20 cellular contexts compared by ENCODE assay signal in genomic region chr6:55977959-55978358, GRCh38.
A peak's percentile ranks its signal among the peaks of the same experiment; 100 is the strongest.
DNase-seq lines count a peak whose midpoint lies in the region; ATAC-seq, FAIRE-seq and TF ChIP-seq lines count a peak whose summit lies in the region.
"Had no signal": no experiment of that assay in that cellular context is flagged by ENCODE, and none has a peak within 500 bp of the region (broad histone marks: within the 10 kb centered on the region; RNA-seq: fewer than 3 reads in every experiment).

No MANE protein-coding gene starts in this region.

- no peak overlapping the region for H4K5ac ChIP-seq in H9 (ENCODE audit: insufficient read length, low read depth, low read length)

- H3K27me3 ChIP-seq in HepG2 (ENCODE audit: control insufficient read depth in 1 of 2, insufficient read depth in 2 of 2, low read length in 2 of 2) (no peaks in the 10 kb centered on the region), right lobe of liver (no peaks in the 10 kb centered on the region), Loucy (ENCODE audit: insufficient read depth, low read length, poor library complexity, severe bottlenecking) (no peaks in the 10 kb centered on the region), H9 (ENCODE audit: insufficient read depth, low read length) (no peaks in the 10 kb centered on the region)

- no peak for FAIRE-seq in HepG2 (lab: Jason Lieb, UNC)
- FAIRE-seq: A204.1, G401.6, GM12892, H1 had no signal

- in situ Hi-C loops in HepG2 (cut with HindIII; ENCODE audit: extremely low pct_ligation_motif_present, low pct_unique_long_range_greater_than_20kb): no loop called here

- H3K23me2 ChIP-seq in H9 (ENCODE audit: insufficient read length, low read depth, low read length, poor library complexity, severe bottlenecking): no peaks in the 10 kb centered on the region

- H3K4me1 ChIP-seq in HepG2 (ENCODE audit: insufficient read depth, low read length): no peaks in the 10 kb centered on the region
- H3K4me1 ChIP-seq in right lobe of liver: no peaks in the 10 kb centered on the region
- H3K4me1 ChIP-seq in Loucy (ENCODE audit: insufficient read depth, low read length, poor library complexity, severe bottlenecking): peaks cover 5% of the 10 kb centered on the region
- no peaks in the 10 kb centered on the region for H3K4me1 ChIP-seq in H9 (ENCODE audit: insufficient read depth, low read length)
- H3K4me1 ChIP-seq: Caco-2, HAP-1 had no signal

- TF ChIP-seq CTCF in HepG2 (CRISPR knock-in tag; IDR thresholded peaks at IDR 0.05) (no peak), right lobe of liver (IDR thresholded peaks at IDR 0.05) (no peak), Loucy (conservative IDR thresholded peaks at IDR 0.05; ENCODE audit: low read length) (no peak), nephron (IDR thresholded peaks at IDR 0.05; ENCODE audit: unreplicated experiment in 3 of 3) (no peak), H9 (conservative IDR thresholded peaks at IDR 0.05) (no peak), progenitor cell of endocrine pancreas (IDR thresholded peaks at IDR 0.05; ENCODE audit: unreplicated experiment) (no peak)

- H3K79me2 ChIP-seq in HepG2 (ENCODE audit: insufficient read depth, low read length): no peaks in the 10 kb centered on the region
- H3K79me2 ChIP-seq in Loucy (ENCODE audit: insufficient read depth, low read length): no peaks in the 10 kb centered on the region
- no peaks in the 10 kb centered on the region for H3K79me2 ChIP-seq in H9 (ENCODE audit: insufficient read depth, low read length)

- no peaks in the 10 kb centered on the region for H3F3A ChIP-seq in Loucy (ENCODE audit: low read depth)

- H4K20me1 ChIP-seq in HepG2 (ENCODE audit: insufficient read depth, low read length): no peaks in the 10 kb centered on the region
- no peaks in the 10 kb centered on the region for H4K20me1 ChIP-seq in Loucy (ENCODE audit: insufficient read depth, low read length, poor library complexity, severe bottlenecking)
- H4K20me1 ChIP-seq in H9 (ENCODE audit: control insufficient read depth, insufficient read depth, insufficient read length): no peaks in the 10 kb centered on the region

- ATAC-seq in HepG2 (no peak), right lobe of liver (no peak)

- BruUV-seq in HepG2 (replicated peaks; lab: Mats Ljungman, UMichigan): no TSS peak

- H3K4me1 Mint-ChIP-seq in nephron (peaks cover 6% of the 10 kb centered on the region), H9 (peaks cover 4% of the 10 kb centered on the region in 2 experiments), progenitor cell of endocrine pancreas (ENCODE audit: low read depth) (no peaks in the 10 kb centered on the region)
- H3K4me1 Mint-ChIP-seq: CD4-positive, alpha-beta memory T cell had no signal

- POLR2A ChIA-PET in HepG2 (lab: Yijun Ruan, JAX): no interaction called here

- TF ChIP-seq POLR2A in HepG2 (IDR thresholded peaks at IDR 0.05; ENCODE audit: insufficient read depth in 1 of 2, low read depth in 2 of 2, low read length in 2 of 2) (no peak), right lobe of liver (IDR thresholded peaks at IDR 0.05) (no peak)

- H3K23ac ChIP-seq in H9 (ENCODE audit: insufficient read length, low read depth, low read length): no peak overlapping the region

- H3K36me3 ChIP-seq in HepG2 (replicated peaks in 1 of 2; ENCODE audit: control insufficient read depth in 1 of 2, insufficient read depth in 2 of 2, low read length in 2 of 2) (no peaks in the 10 kb centered on the region), right lobe of liver (no peaks in the 10 kb centered on the region), Loucy (ENCODE audit: insufficient read depth, low read length) (no peaks in the 10 kb centered on the region)
- H3K36me3 ChIP-seq: HAP-1 had no signal

- intact Hi-C loops in HepG2 (cut with micrococcal nuclease; ENCODE audit: unreplicated experiment): no loop called here
- intact Hi-C loops in right lobe of liver (cut with DNase I): no loop called here

- 0 out of 2 replicates have a peak, but pooled peaks cover 5% of the 10 kb centered on the region for H3K9me2 ChIP-seq in Loucy (replicated peaks; ENCODE audit: low read depth, low read length)

- TF ChIP-seq EP300 in HepG2 (IDR thresholded peaks at IDR 0.05; ENCODE audit: low read depth in 2 of 2, low read length in 2 of 2) (no peak), HepG2 (CRISPR knock-in tag; IDR thresholded peaks at IDR 0.05; ENCODE audit: borderline replicate concordance) (no peak)

- no peak overlapping the region for H2BK12ac ChIP-seq in H9 (ENCODE audit: insufficient read length, low read depth, low read length)

- 4% methylated on average over 1 of the region's 1 CpG for WGBS in HepG2 (ENCODE audit: low lambda C conversion rate)
- WGBS in right lobe of liver (ENCODE audit: insufficient coverage, low coverage, low lambda C conversion rate, missing lambda C conversion rate): 67% methylated on average over 1 of the region's 1 CpG
- WGBS in H9 (ENCODE audit: extremely low coverage, insufficient read length, low lambda C conversion rate): no CpG with 5 or more reads among the region's 1 CpG

- H3K9ac ChIP-seq in HepG2 (ENCODE audit: insufficient read depth, low read depth, low read length): no peak overlapping the region
- no peak overlapping the region for H3K9ac ChIP-seq in Loucy (ENCODE audit: low read depth, low read length, poor library complexity, severe bottlenecking)
- H3K9ac ChIP-seq in H9 (ENCODE audit: extremely low read depth, insufficient read length, low read length): no peak overlapping the region
- H3K9ac ChIP-seq: GM23248 had no signal

- H2AK5ac ChIP-seq in H9 (ENCODE audit: insufficient read length, low read length): no peak overlapping the region

- H3K4me2 ChIP-seq in HepG2 (ENCODE audit: low read depth, low read length) (no peak overlapping the region), Loucy (ENCODE audit: low read depth, low read length, poor library complexity, severe bottlenecking) (no peak overlapping the region), H9 (ENCODE audit: insufficient read depth, insufficient read length, low read length) (no peak overlapping the region)

- H3K9me3 Mint-ChIP-seq in nephron: no peaks in the 10 kb centered on the region
- no peaks in the 10 kb centered on the region for H3K9me3 Mint-ChIP-seq in H9
- no peaks in the 10 kb centered on the region for H3K9me3 Mint-ChIP-seq in progenitor cell of endocrine pancreas (ENCODE audit: low read depth)
- H3K9me3 Mint-ChIP-seq: HFFc6 had no signal

- no peaks in the 10 kb centered on the region for H3K36me3 Mint-ChIP-seq in nephron (ENCODE audit: low read depth)
- H3K36me3 Mint-ChIP-seq in H9 (ENCODE audit: insufficient read depth in 1 of 3, low read depth in 3 of 3): no peaks in the 10 kb centered on the region
- H3K36me3 Mint-ChIP-seq in progenitor cell of endocrine pancreas (ENCODE audit: insufficient read depth): no peaks in the 10 kb centered on the region
- H3K36me3 Mint-ChIP-seq: CD4-positive, alpha-beta memory T cell had no signal

- H3K27ac ChIP-seq in HepG2 (ENCODE audit: extremely low read length, insufficient read depth, low read length) (no peak overlapping the region), right lobe of liver (no peak overlapping the region), H9 (ENCODE audit: insufficient read length, low read depth, low read length) (no peak overlapping the region)
- H3K27ac ChIP-seq: 22Rv1, GM23248 had no signal

- H3K18ac ChIP-seq in H9 (ENCODE audit: insufficient read length, low read depth, low read length): no peak overlapping the region

- H3K14ac ChIP-seq in H9 (ENCODE audit: insufficient read depth, low read length): no peak overlapping the region

- CTCF ChIA-PET in HepG2 (lab: Yijun Ruan, JAX; ENCODE audit: low intra/inter-chr PET ratio, low total read pairs): no interaction called here

- no peak for DNase-seq in HepG2 (ENCODE audit: low spot score)
- no peak for DNase-seq in right lobe of liver
- no peak for DNase-seq in H9
- no peak for DNase-seq in progenitor cell of endocrine pancreas (ENCODE audit: low spot score, unreplicated experiment)
- DNase-seq in NCI-H1694 (lab: John Stamatoyannopoulos, UW): no peak
- DNase-seq: C1 segment of cervical spinal cord; Caco-2; CD4-positive, alpha-beta memory T cell; DMS153; DND-41; GM23248; HFFc6 had no signal

- no peak overlapping the region for H2AFZ ChIP-seq in HepG2 (ENCODE audit: low read length)
- peak overlapping the region; percentile 29; the same call in 1 of the 2 replicates for H2AFZ ChIP-seq in Loucy (ENCODE audit: low read length)
- no peak overlapping the region for H2AFZ ChIP-seq in H9 (ENCODE audit: low read length)
- H2AFZ ChIP-seq: GM23248 had no signal

- H4K91ac ChIP-seq in H9 (ENCODE audit: insufficient read length, low read depth, low read length): no peak overlapping the region

- H3K56ac ChIP-seq in H9 (ENCODE audit: insufficient read length, low read depth, low read length): no peak overlapping the region

- no peak overlapping the region for H3T11ph ChIP-seq in H9 (ENCODE audit: low read length)

- no peaks in the 10 kb centered on the region for H3K9me3 ChIP-seq in HepG2 (ENCODE audit: low read length)
- H3K9me3 ChIP-seq in right lobe of liver: no peaks in the 10 kb centered on the region
- no peaks in the 10 kb centered on the region for H3K9me3 ChIP-seq in Loucy (ENCODE audit: insufficient read depth, low read depth, low read length)
- no peaks in the 10 kb centered on the region for H3K9me3 ChIP-seq in H9 (ENCODE audit: control insufficient read depth, low read depth, low read length)
- H3K9me3 ChIP-seq: Caco-2, HAP-1 had no signal

- no peak overlapping the region for H2BK15ac ChIP-seq in H9 (ENCODE audit: low read depth, low read length)

- H3K4ac ChIP-seq in H9 (ENCODE audit: low read depth, low read length): no peak overlapping the region

- H3K27me3 Mint-ChIP-seq in nephron (ENCODE audit: low read depth): no peaks in the 10 kb centered on the region
- H3K27me3 Mint-ChIP-seq in H9 (ENCODE audit: low read depth): no peaks in the 10 kb centered on the region
- H3K27me3 Mint-ChIP-seq in progenitor cell of endocrine pancreas: no peaks in the 10 kb centered on the region
- H3K27me3 Mint-ChIP-seq: CD4-positive, alpha-beta memory T cell had no signal

- H3K79me1 ChIP-seq in H9 (ENCODE audit: insufficient read depth, low read depth, low read length, poor library complexity, severe bottlenecking): no peaks in the 10 kb centered on the region

- no peak overlapping the region for H3K4me3 Mint-ChIP-seq in nephron
- H3K4me3 Mint-ChIP-seq in H9: no peak overlapping the region
- H3K4me3 Mint-ChIP-seq in progenitor cell of endocrine pancreas (ENCODE audit: low read depth): no peak overlapping the region
- H3K4me3 Mint-ChIP-seq: CD4-positive, alpha-beta memory T cell; HFFc6 had no signal

- H3K27ac Mint-ChIP-seq in nephron (peak overlapping the region in 2 of 3 experiments; percentile 59 to 85), H9 (no peak overlapping the region), progenitor cell of endocrine pancreas (no peak overlapping the region)
- H3K27ac Mint-ChIP-seq: CD4-positive, alpha-beta memory T cell; HFFc6 had no signal

- H3K4me3 ChIP-seq in HepG2 (replicated peaks in 1 of 3; ENCODE audit: insufficient read depth in 1 of 3, low read depth in 2 of 3, low read length in 3 of 3): no peak overlapping the region
- H3K4me3 ChIP-seq in right lobe of liver: no peak overlapping the region
- no peak overlapping the region for H3K4me3 ChIP-seq in Loucy (ENCODE audit: low read length, poor library complexity, severe bottlenecking)
- H3K4me3 ChIP-seq: GM23248, HAP-1 had no signal

- no peak overlapping the region for H4K8ac ChIP-seq in H9 (replicated peaks; ENCODE audit: insufficient read length, low read depth, low read length)

- H2BK20ac ChIP-seq in H9 (ENCODE audit: low read depth, low read length, poor library complexity, severe bottlenecking): no peak overlapping the region

- no peak overlapping the region for H2BK5ac ChIP-seq in H9 (ENCODE audit: insufficient read length, low read length)

- TF ChIP-seq RAD21 in HepG2 (CRISPR knock-in tag; IDR thresholded peaks at IDR 0.05): no peak

- no peak overlapping the region for H2BK120ac ChIP-seq in H9 (ENCODE audit: low read depth, low read length, poor library complexity, severe bottlenecking)

Comparison
In these comparisons a context has a peak if more than half of its experiments do, and no peak if none do; other contexts are left out.
1. H3K27ac Mint-ChIP-seq: peak in nephron (2 of 3); none in H9 (0 of 3) and progenitor cell of endocrine pancreas (single experiment).